1 cellular context compared by ENCODE assay signal in the genomic region with DNA sequence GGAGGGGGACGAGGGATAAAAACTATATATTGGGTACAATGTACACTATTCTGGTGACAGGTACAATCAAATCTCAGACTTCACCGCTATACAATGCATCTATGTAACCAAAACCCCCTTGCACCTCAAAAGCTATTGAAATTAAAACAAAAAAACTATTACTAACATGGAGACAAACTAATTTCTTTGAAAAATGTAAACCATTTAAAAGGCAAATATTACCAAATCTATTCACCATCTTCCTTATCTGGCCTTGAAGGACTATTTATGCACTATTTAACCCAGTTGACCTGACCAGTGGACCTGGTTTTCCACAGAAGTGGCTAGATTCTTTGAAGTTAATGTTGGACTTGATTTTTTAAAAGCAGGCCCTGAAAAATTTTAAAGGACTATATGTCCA.
A peak's percentile ranks its signal among the peaks of the same experiment; 100 is the strongest.
TF ChIP-seq lines count a peak whose summit lies in the region.

No MANE protein-coding gene starts in this region.

TF ChIP-seq in HepG2, 621 proteins besides CTCF, POLR2A, EP300 and RAD21 (continued from another document and continues in another):
- TF ChIP-seq HNF4G (IDR thresholded peaks at IDR 0.05; ENCODE audit: borderline replicate concordance, low read depth, low read length) = peak; percentile 35; the same call in 1 of the 2 replicates
- TF ChIP-seq HNF4G (CRISPR knock-in tag; IDR thresholded peaks at IDR 0.05; ENCODE audit: borderline replicate concordance, low read depth) = no peak
- TF ChIP-seq, protein P1, sequence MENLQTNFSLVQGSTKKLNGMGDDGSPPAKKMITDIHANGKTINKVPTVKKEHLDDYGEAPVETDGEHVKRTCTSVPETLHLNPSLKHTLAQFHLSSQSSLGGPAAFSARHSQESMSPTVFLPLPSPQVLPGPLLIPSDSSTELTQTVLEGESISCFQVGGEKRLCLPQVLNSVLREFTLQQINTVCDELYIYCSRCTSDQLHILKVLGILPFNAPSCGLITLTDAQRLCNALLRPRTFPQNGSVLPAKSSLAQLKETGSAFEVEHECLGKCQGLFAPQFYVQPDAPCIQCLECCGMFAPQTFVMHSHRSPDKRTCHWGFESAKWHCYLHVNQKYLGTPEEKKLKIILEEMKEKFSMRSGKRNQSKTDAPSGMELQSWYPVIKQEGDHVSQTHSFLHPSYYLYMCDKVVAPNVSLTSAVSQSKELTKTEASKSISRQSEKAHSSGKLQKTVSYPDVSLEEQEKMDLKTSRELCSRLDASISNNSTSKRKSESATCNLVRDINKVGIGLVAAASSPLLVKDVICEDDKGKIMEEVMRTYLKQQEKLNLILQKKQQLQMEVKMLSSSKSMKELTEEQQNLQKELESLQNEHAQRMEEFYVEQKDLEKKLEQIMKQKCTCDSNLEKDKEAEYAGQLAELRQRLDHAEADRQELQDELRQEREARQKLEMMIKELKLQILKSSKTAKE (CRISPR knock-in tag; IDR thresholded peaks at IDR 0.05; ENCODE audit: borderline replicate concordance) = no peak
- no peak for TF ChIP-seq NFATC3 (CRISPR knock-in tag; IDR thresholded peaks at IDR 0.05)
- no peak for TF ChIP-seq SRY (CRISPR knock-in tag; IDR thresholded peaks at IDR 0.05)
- no peak for TF ChIP-seq ZFP36L2 (CRISPR knock-in tag; IDR thresholded peaks at IDR 0.05)
- TF ChIP-seq ELF4 (CRISPR knock-in tag; IDR thresholded peaks at IDR 0.05; ENCODE audit: borderline replicate concordance) = no peak
- TF ChIP-seq, protein P2, sequence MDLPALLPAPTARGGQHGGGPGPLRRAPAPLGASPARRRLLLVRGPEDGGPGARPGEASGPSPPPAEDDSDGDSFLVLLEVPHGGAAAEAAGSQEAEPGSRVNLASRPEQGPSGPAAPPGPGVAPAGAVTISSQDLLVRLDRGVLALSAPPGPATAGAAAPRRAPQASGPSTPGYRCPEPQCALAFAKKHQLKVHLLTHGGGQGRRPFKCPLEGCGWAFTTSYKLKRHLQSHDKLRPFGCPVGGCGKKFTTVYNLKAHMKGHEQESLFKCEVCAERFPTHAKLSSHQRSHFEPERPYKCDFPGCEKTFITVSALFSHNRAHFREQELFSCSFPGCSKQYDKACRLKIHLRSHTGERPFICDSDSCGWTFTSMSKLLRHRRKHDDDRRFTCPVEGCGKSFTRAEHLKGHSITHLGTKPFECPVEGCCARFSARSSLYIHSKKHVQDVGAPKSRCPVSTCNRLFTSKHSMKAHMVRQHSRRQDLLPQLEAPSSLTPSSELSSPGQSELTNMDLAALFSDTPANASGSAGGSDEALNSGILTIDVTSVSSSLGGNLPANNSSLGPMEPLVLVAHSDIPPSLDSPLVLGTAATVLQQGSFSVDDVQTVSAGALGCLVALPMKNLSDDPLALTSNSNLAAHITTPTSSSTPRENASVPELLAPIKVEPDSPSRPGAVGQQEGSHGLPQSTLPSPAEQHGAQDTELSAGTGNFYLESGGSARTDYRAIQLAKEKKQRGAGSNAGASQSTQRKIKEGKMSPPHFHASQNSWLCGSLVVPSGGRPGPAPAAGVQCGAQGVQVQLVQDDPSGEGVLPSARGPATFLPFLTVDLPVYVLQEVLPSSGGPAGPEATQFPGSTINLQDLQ (CRISPR knock-in tag; IDR thresholded peaks at IDR 0.05) = no peak
- no peak for TF ChIP-seq FOSL2 (CRISPR knock-in tag; IDR thresholded peaks at IDR 0.05)
- TF ChIP-seq, protein P3, sequence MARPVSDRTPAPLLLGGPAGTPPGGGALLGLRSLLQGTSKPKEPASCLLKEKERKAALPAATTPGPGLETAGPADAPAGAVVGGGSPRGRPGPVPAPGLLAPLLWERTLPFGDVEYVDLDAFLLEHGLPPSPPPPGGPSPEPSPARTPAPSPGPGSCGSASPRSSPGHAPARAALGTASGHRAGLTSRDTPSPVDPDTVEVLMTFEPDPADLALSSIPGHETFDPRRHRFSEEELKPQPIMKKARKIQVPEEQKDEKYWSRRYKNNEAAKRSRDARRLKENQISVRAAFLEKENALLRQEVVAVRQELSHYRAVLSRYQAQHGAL (CRISPR knock-in tag; IDR thresholded peaks at IDR 0.05; ENCODE audit: not compliant biosample characterization) = no peak
- no peak for TF ChIP-seq ZFY (CRISPR knock-in tag; IDR thresholded peaks at IDR 0.05)
- no peak for TF ChIP-seq AGO2 (optimal IDR thresholded peaks at IDR 0.05; ENCODE audit: low read depth, low read length)
- TF ChIP-seq, protein P4, sequence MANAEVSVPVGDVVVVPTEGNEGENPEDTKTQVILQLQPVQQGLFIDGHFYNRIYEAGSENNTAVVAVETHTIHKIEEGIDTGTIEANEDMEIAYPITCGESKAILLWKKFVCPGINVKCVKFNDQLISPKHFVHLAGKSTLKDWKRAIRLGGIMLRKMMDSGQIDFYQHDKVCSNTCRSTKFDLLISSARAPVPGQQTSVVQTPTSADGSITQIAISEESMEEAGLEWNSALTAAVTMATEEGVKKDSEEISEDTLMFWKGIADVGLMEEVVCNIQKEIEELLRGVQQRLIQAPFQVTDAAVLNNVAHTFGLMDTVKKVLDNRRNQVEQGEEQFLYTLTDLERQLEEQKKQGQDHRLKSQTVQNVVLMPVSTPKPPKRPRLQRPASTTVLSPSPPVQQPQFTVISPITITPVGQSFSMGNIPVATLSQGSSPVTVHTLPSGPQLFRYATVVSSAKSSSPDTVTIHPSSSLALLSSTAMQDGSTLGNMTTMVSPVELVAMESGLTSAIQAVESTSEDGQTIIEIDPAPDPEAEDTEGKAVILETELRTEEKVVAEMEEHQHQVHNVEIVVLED (CRISPR knock-in tag; IDR thresholded peaks at IDR 0.05; ENCODE audit: borderline replicate concordance) = no peak
- TF ChIP-seq SOX5 (CRISPR knock-in tag; IDR thresholded peaks at IDR 0.05; ENCODE audit: borderline replicate concordance) = peak; percentile 31; the same call in 1 of the 2 replicates
- peak; percentile 19; the same call in 1 of the 2 replicates for TF ChIP-seq SALL1 (CRISPR knock-in tag; IDR thresholded peaks at IDR 0.05)
- TF ChIP-seq ZNF841 (CRISPR knock-in tag; IDR thresholded peaks at IDR 0.05; ENCODE audit: borderline replicate concordance) = no peak
- TF ChIP-seq, protein P5, sequence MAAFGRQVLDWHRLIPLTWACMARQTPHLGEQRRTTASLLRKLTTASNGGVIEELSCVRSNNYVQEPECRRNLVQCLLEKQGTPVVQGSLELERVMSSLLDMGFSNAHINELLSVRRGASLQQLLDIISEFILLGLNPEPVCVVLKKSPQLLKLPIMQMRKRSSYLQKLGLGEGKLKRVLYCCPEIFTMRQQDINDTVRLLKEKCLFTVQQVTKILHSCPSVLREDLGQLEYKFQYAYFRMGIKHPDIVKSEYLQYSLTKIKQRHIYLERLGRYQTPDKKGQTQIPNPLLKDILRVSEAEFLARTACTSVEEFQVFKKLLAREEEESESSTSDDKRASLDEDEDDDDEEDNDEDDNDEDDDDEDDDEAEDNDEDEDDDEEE (CRISPR knock-in tag; IDR thresholded peaks at IDR 0.05) = no peak
- TF ChIP-seq RBM39 (IDR thresholded peaks at IDR 0.05; ENCODE audit: low read depth, low read length, poor library complexity, severe bottlenecking) = no peak
- no peak for TF ChIP-seq LCORL (IDR thresholded peaks at IDR 0.05)
- TF ChIP-seq LCORL (CRISPR knock-in tag; IDR thresholded peaks at IDR 0.05) = no peak
- TF ChIP-seq ZNF460 (CRISPR knock-in tag; IDR thresholded peaks at IDR 0.05; ENCODE audit: borderline replicate concordance) = no peak
- TF ChIP-seq ZNF251 (CRISPR knock-in tag; IDR thresholded peaks at IDR 0.05) = no peak
- TF ChIP-seq PHF21A (CRISPR knock-in tag; IDR thresholded peaks at IDR 0.05) = no peak
- TF ChIP-seq PCBP1 (IDR thresholded peaks at IDR 0.05; ENCODE audit: borderline replicate concordance, low read depth, low read length) = no peak
- TF ChIP-seq ZNF33A (CRISPR knock-in tag; IDR thresholded peaks at IDR 0.05; ENCODE audit: borderline replicate concordance) = no peak
- TF ChIP-seq FOXA1 (IDR thresholded peaks at IDR 0.05) = no peak
- TF ChIP-seq FOXA1 (CRISPR knock-in tag; IDR thresholded peaks at IDR 0.05) = 0 out of 2 replicates have a peak, but pooled peaks have one; percentile 35
- no peak for TF ChIP-seq MEIS1 (CRISPR knock-in tag; IDR thresholded peaks at IDR 0.05; ENCODE audit: borderline replicate concordance)
- TF ChIP-seq NAIF1 (CRISPR knock-in tag; IDR thresholded peaks at IDR 0.05; ENCODE audit: borderline replicate concordance) = no peak
- no peak for TF ChIP-seq RBFOX2 (IDR thresholded peaks at IDR 0.05; ENCODE audit: low read depth, low read length)
- TF ChIP-seq, protein P6, sequence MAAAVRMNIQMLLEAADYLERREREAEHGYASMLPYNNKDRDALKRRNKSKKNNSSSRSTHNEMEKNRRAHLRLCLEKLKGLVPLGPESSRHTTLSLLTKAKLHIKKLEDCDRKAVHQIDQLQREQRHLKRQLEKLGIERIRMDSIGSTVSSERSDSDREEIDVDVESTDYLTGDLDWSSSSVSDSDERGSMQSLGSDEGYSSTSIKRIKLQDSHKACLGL (CRISPR knock-in tag; IDR thresholded peaks at IDR 0.05) = no peak
- TF ChIP-seq, protein P7, sequence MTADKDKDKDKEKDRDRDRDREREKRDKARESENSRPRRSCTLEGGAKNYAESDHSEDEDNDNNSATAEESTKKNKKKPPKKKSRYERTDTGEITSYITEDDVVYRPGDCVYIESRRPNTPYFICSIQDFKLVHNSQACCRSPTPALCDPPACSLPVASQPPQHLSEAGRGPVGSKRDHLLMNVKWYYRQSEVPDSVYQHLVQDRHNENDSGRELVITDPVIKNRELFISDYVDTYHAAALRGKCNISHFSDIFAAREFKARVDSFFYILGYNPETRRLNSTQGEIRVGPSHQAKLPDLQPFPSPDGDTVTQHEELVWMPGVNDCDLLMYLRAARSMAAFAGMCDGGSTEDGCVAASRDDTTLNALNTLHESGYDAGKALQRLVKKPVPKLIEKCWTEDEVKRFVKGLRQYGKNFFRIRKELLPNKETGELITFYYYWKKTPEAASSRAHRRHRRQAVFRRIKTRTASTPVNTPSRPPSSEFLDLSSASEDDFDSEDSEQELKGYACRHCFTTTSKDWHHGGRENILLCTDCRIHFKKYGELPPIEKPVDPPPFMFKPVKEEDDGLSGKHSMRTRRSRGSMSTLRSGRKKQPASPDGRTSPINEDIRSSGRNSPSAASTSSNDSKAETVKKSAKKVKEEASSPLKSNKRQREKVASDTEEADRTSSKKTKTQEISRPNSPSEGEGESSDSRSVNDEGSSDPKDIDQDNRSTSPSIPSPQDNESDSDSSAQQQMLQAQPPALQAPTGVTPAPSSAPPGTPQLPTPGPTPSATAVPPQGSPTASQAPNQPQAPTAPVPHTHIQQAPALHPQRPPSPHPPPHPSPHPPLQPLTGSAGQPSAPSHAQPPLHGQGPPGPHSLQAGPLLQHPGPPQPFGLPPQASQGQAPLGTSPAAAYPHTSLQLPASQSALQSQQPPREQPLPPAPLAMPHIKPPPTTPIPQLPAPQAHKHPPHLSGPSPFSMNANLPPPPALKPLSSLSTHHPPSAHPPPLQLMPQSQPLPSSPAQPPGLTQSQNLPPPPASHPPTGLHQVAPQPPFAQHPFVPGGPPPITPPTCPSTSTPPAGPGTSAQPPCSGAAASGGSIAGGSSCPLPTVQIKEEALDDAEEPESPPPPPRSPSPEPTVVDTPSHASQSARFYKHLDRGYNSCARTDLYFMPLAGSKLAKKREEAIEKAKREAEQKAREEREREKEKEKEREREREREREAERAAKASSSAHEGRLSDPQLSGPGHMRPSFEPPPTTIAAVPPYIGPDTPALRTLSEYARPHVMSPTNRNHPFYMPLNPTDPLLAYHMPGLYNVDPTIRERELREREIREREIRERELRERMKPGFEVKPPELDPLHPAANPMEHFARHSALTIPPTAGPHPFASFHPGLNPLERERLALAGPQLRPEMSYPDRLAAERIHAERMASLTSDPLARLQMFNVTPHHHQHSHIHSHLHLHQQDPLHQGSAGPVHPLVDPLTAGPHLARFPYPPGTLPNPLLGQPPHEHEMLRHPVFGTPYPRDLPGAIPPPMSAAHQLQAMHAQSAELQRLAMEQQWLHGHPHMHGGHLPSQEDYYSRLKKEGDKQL (CRISPR knock-in tag; IDR thresholded peaks at IDR 0.05; ENCODE audit: low read depth) = no peak
- TF ChIP-seq, protein P8, sequence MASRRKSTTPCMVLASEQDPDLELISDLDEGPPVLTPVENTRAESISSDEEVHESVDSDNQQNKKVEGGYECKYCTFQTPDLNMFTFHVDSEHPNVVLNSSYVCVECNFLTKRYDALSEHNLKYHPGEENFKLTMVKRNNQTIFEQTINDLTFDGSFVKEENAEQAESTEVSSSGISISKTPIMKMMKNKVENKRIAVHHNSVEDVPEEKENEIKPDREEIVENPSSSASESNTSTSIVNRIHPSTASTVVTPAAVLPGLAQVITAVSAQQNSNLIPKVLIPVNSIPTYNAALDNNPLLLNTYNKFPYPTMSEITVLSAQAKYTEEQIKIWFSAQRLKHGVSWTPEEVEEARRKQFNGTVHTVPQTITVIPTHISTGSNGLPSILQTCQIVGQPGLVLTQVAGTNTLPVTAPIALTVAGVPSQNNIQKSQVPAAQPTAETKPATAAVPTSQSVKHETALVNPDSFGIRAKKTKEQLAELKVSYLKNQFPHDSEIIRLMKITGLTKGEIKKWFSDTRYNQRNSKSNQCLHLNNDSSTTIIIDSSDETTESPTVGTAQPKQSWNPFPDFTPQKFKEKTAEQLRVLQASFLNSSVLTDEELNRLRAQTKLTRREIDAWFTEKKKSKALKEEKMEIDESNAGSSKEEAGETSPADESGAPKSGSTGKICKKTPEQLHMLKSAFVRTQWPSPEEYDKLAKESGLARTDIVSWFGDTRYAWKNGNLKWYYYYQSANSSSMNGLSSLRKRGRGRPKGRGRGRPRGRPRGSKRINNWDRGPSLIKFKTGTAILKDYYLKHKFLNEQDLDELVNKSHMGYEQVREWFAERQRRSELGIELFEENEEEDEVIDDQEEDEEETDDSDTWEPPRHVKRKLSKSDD (CRISPR knock-in tag; IDR thresholded peaks at IDR 0.05; ENCODE audit: low read depth) = no peak
- TF ChIP-seq ZNF883 (CRISPR knock-in tag; IDR thresholded peaks at IDR 0.05; ENCODE audit: not compliant biosample characterization) = no peak
- TF ChIP-seq HOXA5 (CRISPR knock-in tag; IDR thresholded peaks at IDR 0.05) = no peak
- TF ChIP-seq, protein P9, sequence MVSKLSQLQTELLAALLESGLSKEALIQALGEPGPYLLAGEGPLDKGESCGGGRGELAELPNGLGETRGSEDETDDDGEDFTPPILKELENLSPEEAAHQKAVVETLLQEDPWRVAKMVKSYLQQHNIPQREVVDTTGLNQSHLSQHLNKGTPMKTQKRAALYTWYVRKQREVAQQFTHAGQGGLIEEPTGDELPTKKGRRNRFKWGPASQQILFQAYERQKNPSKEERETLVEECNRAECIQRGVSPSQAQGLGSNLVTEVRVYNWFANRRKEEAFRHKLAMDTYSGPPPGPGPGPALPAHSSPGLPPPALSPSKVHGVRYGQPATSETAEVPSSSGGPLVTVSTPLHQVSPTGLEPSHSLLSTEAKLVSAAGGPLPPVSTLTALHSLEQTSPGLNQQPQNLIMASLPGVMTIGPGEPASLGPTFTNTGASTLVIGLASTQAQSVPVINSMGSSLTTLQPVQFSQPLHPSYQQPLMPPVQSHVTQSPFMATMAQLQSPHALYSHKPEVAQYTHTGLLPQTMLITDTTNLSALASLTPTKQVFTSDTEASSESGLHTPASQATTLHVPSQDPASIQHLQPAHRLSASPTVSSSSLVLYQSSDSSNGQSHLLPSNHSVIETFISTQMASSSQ (IDR thresholded peaks at IDR 0.05; ENCODE audit: low read depth) = 0 out of 2 replicates have a peak, but pooled peaks have one; percentile 50
- TF ChIP-seq, protein P9 (CRISPR knock-in tag; IDR thresholded peaks at IDR 0.05; ENCODE audit: borderline replicate concordance) = no peak
